8 cellular contexts compared by ENCODE assay signal in the genomic region with DNA sequence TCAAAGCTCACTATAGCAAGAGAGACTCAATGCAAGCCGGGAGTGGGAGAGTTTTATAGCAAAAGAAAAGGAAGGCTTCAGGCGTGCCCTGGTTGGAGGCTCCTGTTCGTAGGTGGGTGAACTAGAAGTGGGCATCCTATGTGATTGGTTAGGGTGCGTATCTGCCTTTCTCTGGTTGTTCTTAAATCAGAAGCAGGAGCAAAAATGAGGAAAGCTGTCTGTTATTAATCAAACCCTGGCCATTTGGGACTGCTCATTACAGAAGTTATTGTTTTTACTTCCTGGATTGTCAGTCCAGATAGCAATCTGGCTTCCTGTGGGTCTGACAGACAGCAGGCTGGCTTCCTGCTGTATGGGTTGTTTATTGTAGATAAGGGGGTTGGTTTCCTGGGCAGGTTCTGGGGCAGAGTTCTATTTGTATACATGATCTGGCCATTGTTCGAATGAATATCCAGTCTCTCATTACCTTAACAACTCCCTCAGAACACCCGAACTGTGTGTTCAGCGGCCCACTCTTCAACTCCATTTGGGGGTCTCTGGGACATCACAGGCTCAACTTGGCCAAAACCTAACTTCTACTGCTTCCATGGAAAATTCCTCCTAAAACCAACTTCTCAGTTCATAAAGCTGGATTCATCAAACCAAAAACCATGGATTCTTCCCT. TPM values are rescaled to one million over a fixed set of nuclear protein-coding genes. Genes with fewer than 3 reads are reported as not detected.
A peak's percentile ranks its signal among the peaks of the same experiment; 100 is the strongest.
DNase-seq lines count a peak whose midpoint lies in the region; ATAC-seq and TF ChIP-seq lines count a peak whose summit lies in the region.

No MANE protein-coding gene starts in this region.

- no TSS peak for BruUV-seq in A673 (replicated peaks; lab: Mats Ljungman, UMichigan)

- intact Hi-C loops in A673 (cut with micrococcal nuclease; ENCODE audit: unreplicated experiment) (no loop called here), ascending aorta (cut with DNase I) (no loop called here), right lobe of liver (cut with DNase I) (no loop called here)

- CTCF ChIA-PET in A673 (lab: Charles Lee), result no interaction called here

- 63% methylated on average over 5 of the region's 7 CpGs for WGBS in right lobe of liver (ENCODE audit: insufficient coverage, low coverage, low lambda C conversion rate, missing lambda C conversion rate)

- TF ChIP-seq POLR2A in right lobe of liver (IDR thresholded peaks at IDR 0.05), result no peak

- H3K9me3 ChIP-seq in A673 (ENCODE audit: low read depth, low read length, poor library complexity, severe bottlenecking), result peaks cover 47% of the 10 kb centered on the region
- peaks cover 59% of the 10 kb centered on the region for H3K9me3 ChIP-seq in HUES6 (ENCODE audit: control insufficient read depth, insufficient read depth, low read depth, low read length)
- H3K9me3 ChIP-seq in ascending aorta, result peaks cover 19 to 36% of the 10 kb centered on the region in 2 donors
- H3K9me3 ChIP-seq in right lobe of liver, result peaks cover 0 to 19% (median 17%) of the 10 kb centered on the region in 4 donors

- H3K4me1 ChIP-seq in A673 (ENCODE audit: insufficient read depth, low read length, poor library complexity, severe bottlenecking) (peaks cover 6% of the 10 kb centered on the region), HUES6 (ENCODE audit: control insufficient read depth, insufficient read depth, low read length) (peaks cover 4% of the 10 kb centered on the region; the same call in 1 of the 2 replicates), ascending aorta (peaks cover 4 to 9% of the 10 kb centered on the region in 2 donors), right lobe of liver (peaks cover 0 to 9% (median 0%) of the 10 kb centered on the region in 4 donors)

- DNase-seq in A673 (ENCODE audit: low spot score) (peak; percentile 95), ascending aorta (ENCODE audit: low spot score in 2 of 2) (no peak), right lobe of liver (no peak), HK-2 (ENCODE audit: unreplicated experiment) (no peak)

- POLR2A ChIA-PET in A673 (lab: Charles Lee; ENCODE audit: low non-redundant PET), result no interaction called here

- no peaks in the 10 kb centered on the region for H3K27me3 ChIP-seq in A673 (replicated peaks; ENCODE audit: insufficient read depth, low read depth, low read length, poor library complexity)
- H3K27me3 ChIP-seq in HUES6 (ENCODE audit: control insufficient read depth, insufficient read depth, low read length), result peaks cover 3% of the 10 kb centered on the region; the same call in 1 of the 2 replicates
- no peaks in the 10 kb centered on the region for H3K27me3 ChIP-seq in ascending aorta
- no peaks in the 10 kb centered on the region for H3K27me3 ChIP-seq in right lobe of liver

- H3K4me3 ChIP-seq in A673 (ENCODE audit: low read depth, low read length, poor library complexity, severe bottlenecking), result peak overlapping the region; percentile 91
- peak overlapping the region; percentile 71 for H3K4me3 ChIP-seq in HUES6 (ENCODE audit: low read depth, low read length)
- H3K4me3 ChIP-seq in ascending aorta, result peak overlapping the region; percentile 82 to 94
- peak overlapping the region; percentile 90 to 99 (median 91) for H3K4me3 ChIP-seq in right lobe of liver

- H3K27ac ChIP-seq in A673 (ENCODE audit: low read depth, low read length, poor library complexity, severe bottlenecking), result peak overlapping the region; percentile 80
- no peak overlapping the region for H3K27ac ChIP-seq in HUES6 (ENCODE audit: low read depth, low read length)
- peak overlapping the region in 1 of 2 donors; percentile 23 for H3K27ac ChIP-seq in ascending aorta
- peak overlapping the region in 2 of 3 donors; percentile 7 to 72 for H3K27ac ChIP-seq in right lobe of liver

- peak; percentile 48 to 60 (median 52) for ATAC-seq in right lobe of liver
- no peak for ATAC-seq in GM21367 (IDR thresholded peaks at IDR 0.05; ENCODE audit: unreplicated experiment)
- no peak for ATAC-seq in HG03196 (IDR thresholded peaks at IDR 0.05; ENCODE audit: unreplicated experiment)
- ATAC-seq in HG03095 (IDR thresholded peaks at IDR 0.05; ENCODE audit: unreplicated experiment), result no peak

- H3K9ac ChIP-seq in HUES6 (ENCODE audit: low read length), result no peak overlapping the region

- H3K36me3 ChIP-seq in A673 (ENCODE audit: insufficient read depth, low read length, poor library complexity, severe bottlenecking) (peaks cover 41% of the 10 kb centered on the region), HUES6 (ENCODE audit: control insufficient read depth, insufficient read depth, low read length) (peaks cover 40% of the 10 kb centered on the region), ascending aorta (peaks cover 27 to 37% of the 10 kb centered on the region in 2 donors), right lobe of liver (peaks cover 5 to 30% (median 16%) of the 10 kb centered on the region in 4 donors)

- no peak for TF ChIP-seq CTCF in A673 (conservative IDR thresholded peaks at IDR 0.05; ENCODE audit: low read depth, low read length)
- no peak for TF ChIP-seq CTCF in ascending aorta (IDR thresholded peaks at IDR 0.05)
- no peak for TF ChIP-seq CTCF in right lobe of liver (IDR thresholded peaks at IDR 0.05)

RNA-seq across cellular contexts. Expression of a gene that starts 1.6 kb away (rescaled TPM):
- total RNA-seq in A673 (2021) (15.4 and 15.5 TPM in 2 replicates), ascending aorta (10.4 TPM), right lobe of liver (1 to 10 TPM; 2.6 to 3.8 (median 3.2) TPM)

RNA-seq across cellular contexts. Expression of a gene that starts 35.7 kb away (rescaled TPM):
- total RNA-seq in A673 (2021) (5.0 and 5.2 TPM in 2 replicates), ascending aorta (11.8 TPM), right lobe of liver (1 to 10 TPM in 4 of 6 experiments, under 1 TPM in 2; 0.95 to 4.0 (median 1.4) TPM)

RNA-seq across cellular contexts. Expression of a gene that starts 37.7 kb away (rescaled TPM):
- 87.3 and 101 TPM in 2 replicates for total RNA-seq in A673 (2021)
- 103 TPM for total RNA-seq in ascending aorta
- 10 to 100 TPM; 10.4 to 34.8 (median 15.4) TPM for total RNA-seq in right lobe of liver

Comparison
In these comparisons a context has a peak if more than half of its experiments do, and no peak if none do; other contexts are left out.
1. ATAC-seq: peak in right lobe of liver (4 of 4); none in GM21367 (single experiment), HG03196 (single experiment) and HG03095 (single experiment).
2. Peak in every context shown above with its lines, with median percentiles within 50 percentile points of each other: H3K4me3 ChIP-seq.